Comparison of ENCODE assay signal across 12 cellular contexts in genomic region chr1:220956861-220957605, GRCh38.
DNase-seq lines count a peak whose midpoint lies in the region; ATAC-seq and TF ChIP-seq lines count a peak whose summit lies in the region.
"Had no signal": no experiment of that assay in that cellular context is flagged by ENCODE, and none has a peak within 500 bp of the region (broad histone marks: within the 10 kb centered on the region; RNA-seq: fewer than 3 reads in every experiment).

No MANE protein-coding gene starts in this region.

- H3K4me1 ChIP-seq in mammary epithelial cell (ENCODE audit: insufficient read depth, low read length) (peaks cover 11% of the 10 kb centered on the region), left lung (peaks cover 0 to 7% of the 10 kb centered on the region in 2 donors)

- TSS peak; percentile 37 for BruUV-seq in mammary epithelial cell (replicated peaks; lab: Mats Ljungman, UMichigan)

- H3K9me3 ChIP-seq in MG63 (0 out of 2 replicates have a peak, but pooled peaks cover 2% of the 10 kb centered on the region), mammary epithelial cell (replicated peaks; ENCODE audit: insufficient read depth, low read length) (no peaks in the 10 kb centered on the region), left lung (peaks cover 0 to under 1% of the 10 kb centered on the region in 2 donors)

- no peak overlapping the region for H3K27ac ChIP-seq in mammary epithelial cell (ENCODE audit: insufficient read depth, low read depth, low read length)
- H3K27ac ChIP-seq in left lung, result no peak overlapping the region

- peak; percentile 80 for DNase-seq in AG08395 (ENCODE audit: low spot score)
- DNase-seq in MG63, result peak; percentile 66
- DNase-seq in mammary epithelial cell, result peak; percentile 88
- DNase-seq in left lung, result peak in 1 of 2 donors; percentile 40
- DNase-seq in NCI-H1048 (lab: John Stamatoyannopoulos, UW), result no peak
- no peak for DNase-seq in stimulated activated CD4-positive, alpha-beta T cell treated with anti-CD3 and anti-CD28 coated beads, Interleukin-12 subunit alpha, Interleukin-12 subunit beta, amount 100 ng/mL, for 4 hours
- no peak for DNase-seq in NCI-H526 treated with DMSO at 0.1 percent for 48 hours (lab: John Stamatoyannopoulos, UW)
- DNase-seq: activated CD8-positive, alpha-beta T cell treated with anti-CD3 and anti-CD28 coated beads for 36 hours; CD4-positive, alpha-beta T cell; cerebellar nuclear complex; Kasumi-1 had no signal

- H3K9ac ChIP-seq in mammary epithelial cell (ENCODE audit: insufficient read depth, low read length), result no peak overlapping the region

- no peaks in the 10 kb centered on the region for H3K36me3 ChIP-seq in MG63
- no peaks in the 10 kb centered on the region for H3K36me3 ChIP-seq in mammary epithelial cell (ENCODE audit: insufficient read depth, low read length)
- H3K36me3 ChIP-seq in left lung, result no peaks in the 10 kb centered on the region

- H3K4me2 ChIP-seq in mammary epithelial cell (ENCODE audit: insufficient read depth, low read depth, low read length), result no peak overlapping the region

- dilution Hi-C loops in mammary epithelial cell (cut with HindIII; ENCODE audit: low sequenced_read_pairs), result no loop called here

- no peaks in the 10 kb centered on the region for H4K20me1 ChIP-seq in mammary epithelial cell (ENCODE audit: insufficient read depth, low read length)

- H3K4me3 ChIP-seq in MG63 (no peak overlapping the region), mammary epithelial cell (replicated peaks in 1 of 3; ENCODE audit: insufficient read depth in 1 of 3, low read depth in 2 of 3, low read length in 3 of 3) (no peak overlapping the region), left lung (no peak overlapping the region)

- H3K79me2 ChIP-seq in mammary epithelial cell (ENCODE audit: insufficient read depth, low read length), result no peaks in the 10 kb centered on the region

- H3K27me3 ChIP-seq in MG63, result no peaks in the 10 kb centered on the region
- H3K27me3 ChIP-seq in mammary epithelial cell (ENCODE audit: insufficient read depth, low read length), result no peaks in the 10 kb centered on the region
- no peaks in the 10 kb centered on the region for H3K27me3 ChIP-seq in left lung

- CTCF ChIA-PET in mammary epithelial cell (lab: Charles Lee; ENCODE audit: low non-redundant PET), result interaction anchor here (0.7 to 0.9 kb wide), 2 partner anchors 585 to 1590 kb away, joined by 3 to 24 read pairs; no protein-coding TSS in a partner anchor

- 26% methylated on average over 4 of the region's 4 CpGs for WGBS in mammary epithelial cell (ENCODE audit: low coverage, missing lambda C conversion rate)

- peak; percentile 70 for ATAC-seq in left lung
- no peak for ATAC-seq in HG03039 (IDR thresholded peaks at IDR 0.05; ENCODE audit: unreplicated experiment)
- ATAC-seq: activated CD8-positive, alpha-beta T cell treated with anti-CD3 and anti-CD28 coated beads for 36 hours had no signal

- TF ChIP-seq CTCF in mammary epithelial cell (conservative IDR thresholded peaks at IDR 0.05 in 1 of 2, IDR thresholded peaks at IDR 0.05 in 1 of 2; ENCODE audit: extremely low read depth in 1 of 2, insufficient read depth in 1 of 2, low read depth in 1 of 2, low read length in 2 of 2) (no peak), left lung (IDR thresholded peaks at IDR 0.05) (no peak)

- in situ Hi-C loops in mammary epithelial cell (cut with MboI; ENCODE audit: low sequenced_read_pairs in 2 of 2), result no loop called here

- H2AFZ ChIP-seq in mammary epithelial cell (ENCODE audit: low read depth, low read length), result no peak overlapping the region

- intact Hi-C loops in mammary epithelial cell (cut with micrococcal nuclease) (no loop called here), left lung (cut with DNase I) (no loop called here)

Comparison
In these comparisons a context has a peak if more than half of its experiments do, and no peak if none do; other contexts are left out.
1. DNase-seq: peak in AG08395 (single experiment), MG63 (single experiment) and mammary epithelial cell (single experiment); none in NCI-H1048 (single experiment), stimulated activated CD4-positive, alpha-beta T cell treated with anti-CD3 and anti-CD28 coated beads, Interleukin-12 subunit alpha, Interleukin-12 subunit beta, amount 100 ng/mL, for 4 hours (single experiment) and NCI-H526 treated with DMSO at 0.1 percent for 48 hours (single experiment).